10 cellular contexts compared by ENCODE assay signal in the genomic region with DNA sequence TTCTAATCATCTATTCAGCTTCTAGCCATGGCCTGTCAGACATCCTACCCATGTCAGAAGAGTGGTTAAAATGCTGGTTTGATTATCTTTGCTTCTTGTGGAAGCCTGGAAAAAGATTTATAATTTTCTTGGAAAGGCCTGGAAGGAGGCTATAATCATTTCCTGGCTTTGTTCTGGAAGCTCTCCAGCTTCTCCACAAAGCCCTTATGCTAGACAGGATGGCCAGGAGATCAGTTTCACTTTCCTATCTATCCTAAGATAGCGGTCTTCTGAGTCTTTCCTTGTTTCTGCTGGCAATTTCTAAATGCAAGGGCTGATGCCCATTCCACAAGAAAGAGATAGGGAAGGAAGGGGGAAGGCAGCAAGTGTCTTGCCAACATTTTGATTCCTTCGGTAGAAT.
DNase-seq lines count a peak whose midpoint lies in the region; ATAC-seq and TF ChIP-seq lines count a peak whose summit lies in the region.
"Had no signal": no experiment of that assay in that cellular context is flagged by ENCODE, and none has a peak within 500 bp of the region (broad histone marks: within the 10 kb centered on the region; RNA-seq: fewer than 3 reads in every experiment).

No MANE protein-coding gene starts in this region.

- DNase-seq in AG08395 (ENCODE audit: low spot score) (peak; percentile 80), NCI-H226 (peak; percentile 89), fibroblast of lung (ENCODE audit: low read depth in 2 of 2) (peak; percentile 89 to 91), omental fat pad (ENCODE audit: low spot score) (no peak), NCI-H1417 treated with DMSO at 0.1 percent for 48 hours (lab: John Stamatoyannopoulos, UW) (no peak), T1000 (lab: John Stamatoyannopoulos, UW) (no peak)
- no peak for DNase-seq in activated naive CD8-positive, alpha-beta T cell treated with anti-CD3 and anti-CD28 coated beads for 36 hours
- no peak for DNase-seq in activated CD8-positive, alpha-beta memory T cell treated with anti-CD3 and anti-CD28 coated beads for 24 hours
- DNase-seq: activated T-cell treated with anti-CD3 and anti-CD28 coated beads for 4 hours, glutamatergic neuron had no signal

- H3K27ac Mint-ChIP-seq in activated naive CD8-positive, alpha-beta T cell treated with anti-CD3 and anti-CD28 coated beads for 36 hours = no peak overlapping the region

- H3K4me1 Mint-ChIP-seq in activated naive CD8-positive, alpha-beta T cell treated with anti-CD3 and anti-CD28 coated beads for 36 hours = no peaks in the 10 kb centered on the region

- H3K4me3 ChIP-seq in fibroblast of lung (replicated peaks in 1 of 4; ENCODE audit: control extremely low read depth in 1 of 4, insufficient read depth in 1 of 4, low read depth in 3 of 4, low read length in 4 of 4) = no peak overlapping the region

- H3K36me3 ChIP-seq in fibroblast of lung (ENCODE audit: control insufficient read depth, insufficient read depth, low read length) = no peaks in the 10 kb centered on the region

- H3K27ac ChIP-seq in fibroblast of lung (ENCODE audit: insufficient read depth, low read length) = peak overlapping the region; percentile 62

- H3K36me3 Mint-ChIP-seq in activated naive CD8-positive, alpha-beta T cell treated with anti-CD3 and anti-CD28 coated beads for 36 hours = no peaks in the 10 kb centered on the region

- no peak for TF ChIP-seq CTCF in fibroblast of lung (conservative IDR thresholded peaks at IDR 0.05 in 1 of 2, IDR thresholded peaks at IDR 0.05 in 1 of 2; ENCODE audit: low read depth in 1 of 2, low read length in 2 of 2)
- no peak for TF ChIP-seq CTCF in omental fat pad (IDR thresholded peaks at IDR 0.05)

- ATAC-seq in omental fat pad (ENCODE audit: low FRiP score) = peak; percentile 34

- H3K27me3 Mint-ChIP-seq in activated naive CD8-positive, alpha-beta T cell treated with anti-CD3 and anti-CD28 coated beads for 36 hours = peaks cover 17% of the 10 kb centered on the region

- H3K4me2 ChIP-seq in fibroblast of lung (ENCODE audit: extremely low read depth, insufficient read depth, low read length) = no peak overlapping the region

- no peaks in the 10 kb centered on the region for H3K79me2 ChIP-seq in fibroblast of lung (ENCODE audit: control insufficient read depth, insufficient read depth, low read length)

- H3K4me1 ChIP-seq in fibroblast of lung (ENCODE audit: control insufficient read depth, extremely low read depth, insufficient read depth, low read length) = peaks cover 19% of the 10 kb centered on the region

- no peaks in the 10 kb centered on the region for H3K9me3 Mint-ChIP-seq in activated naive CD8-positive, alpha-beta T cell treated with anti-CD3 and anti-CD28 coated beads for 36 hours

- H3K27me3 ChIP-seq in fibroblast of lung (ENCODE audit: control insufficient read depth, insufficient read depth, low read length) = no peaks in the 10 kb centered on the region

- H2AFZ ChIP-seq in fibroblast of lung (ENCODE audit: low read length) = no peak overlapping the region

- H3K9ac ChIP-seq in fibroblast of lung (ENCODE audit: insufficient read depth, low read length) = no peak overlapping the region

- H3K9me3 ChIP-seq in fibroblast of lung (ENCODE audit: control insufficient read depth, insufficient read depth, low read depth, low read length) = no peaks in the 10 kb centered on the region

- no peak overlapping the region for H3K4me3 Mint-ChIP-seq in activated naive CD8-positive, alpha-beta T cell treated with anti-CD3 and anti-CD28 coated beads for 36 hours

- H4K20me1 ChIP-seq in fibroblast of lung (ENCODE audit: control insufficient read depth, extremely low read depth, insufficient read depth, low read length) = no peaks in the 10 kb centered on the region

Comparison
In these comparisons a context has a peak if more than half of its experiments do, and no peak if none do; other contexts are left out.
1. DNase-seq: peak in AG08395 (single experiment), NCI-H226 (single experiment) and fibroblast of lung (2 of 2); none in omental fat pad (single experiment), activated naive CD8-positive, alpha-beta T cell treated with anti-CD3 and anti-CD28 coated beads for 36 hours (single experiment), NCI-H1417 treated with DMSO at 0.1 percent for 48 hours (single experiment), T1000 (single experiment) and activated CD8-positive, alpha-beta memory T cell treated with anti-CD3 and anti-CD28 coated beads for 24 hours (single experiment).